Comparison of ENCODE assay signal across 7 cellular contexts in genomic region chr3:42014443-42014945, GRCh38.
DNase-seq lines count a peak whose midpoint lies in the region; ATAC-seq and TF ChIP-seq lines count a peak whose summit lies in the region.

No MANE protein-coding gene starts in this region.

- H3K9me3 ChIP-seq in Loucy (ENCODE audit: insufficient read depth, low read depth, low read length) (no peaks in the 10 kb centered on the region), stomach smooth muscle (ENCODE audit: control insufficient read depth in 2 of 2, low read length in 2 of 2) (no peaks in the 10 kb centered on the region)

- in situ Hi-C loops in astrocyte of the spinal cord (cut with HindIII; ENCODE audit: low sequenced_read_pairs) = no loop called here

- peak overlapping the region; percentile 98 for H3K4me2 ChIP-seq in Loucy (ENCODE audit: low read depth, low read length, poor library complexity, severe bottlenecking)

- H3K79me2 ChIP-seq in Loucy (ENCODE audit: insufficient read depth, low read length) = peaks cover 59% of the 10 kb centered on the region

- H3K4me3 ChIP-seq in Loucy (ENCODE audit: low read length, poor library complexity, severe bottlenecking) (peak overlapping the region; percentile 90), astrocyte of the spinal cord (ENCODE audit: low read depth, low read length) (peak overlapping the region; percentile 62), stomach smooth muscle (ENCODE audit: low read length in 2 of 2) (peak overlapping the region; percentile 91 to 93)

- peak overlapping the region; percentile 48 for H2AFZ ChIP-seq in Loucy (ENCODE audit: low read length)

- H3K4me1 ChIP-seq in Loucy (ENCODE audit: insufficient read depth, low read length, poor library complexity, severe bottlenecking) = peaks cover 51% of the 10 kb centered on the region
- H3K4me1 ChIP-seq in stomach smooth muscle (ENCODE audit: control insufficient read depth, insufficient read depth, low read length) = peaks cover 16% of the 10 kb centered on the region

- TF ChIP-seq CTCF in GM10266 (IDR thresholded peaks at IDR 0.05; ENCODE audit: control insufficient read depth, insufficient read depth, low read depth, missing control alignments) = no peak
- TF ChIP-seq CTCF in Loucy (conservative IDR thresholded peaks at IDR 0.05; ENCODE audit: low read length) = no peak
- TF ChIP-seq CTCF in astrocyte of the spinal cord (IDR thresholded peaks at IDR 0.05; ENCODE audit: low read depth, low read length) = no peak

- peak overlapping the region; percentile 86 for H3K9ac ChIP-seq in Loucy (ENCODE audit: low read depth, low read length, poor library complexity, severe bottlenecking)
- H3K9ac ChIP-seq in stomach smooth muscle (ENCODE audit: low read length in 2 of 2) = peak overlapping the region; percentile 78 to 90

- H3F3A ChIP-seq in Loucy (ENCODE audit: low read depth) = peaks cover 4% of the 10 kb centered on the region; the same call in 1 of the 2 replicates

- H3K27me3 ChIP-seq in Loucy (ENCODE audit: insufficient read depth, low read length, poor library complexity, severe bottlenecking) = no peaks in the 10 kb centered on the region
- H3K27me3 ChIP-seq in stomach smooth muscle (ENCODE audit: control insufficient read depth in 1 of 2, insufficient read depth in 2 of 2, low read length in 2 of 2) = no peaks in the 10 kb centered on the region

- peak overlapping the region; percentile 81 for H3K27ac ChIP-seq in stomach smooth muscle (ENCODE audit: low read length)

- DNase-seq in GM10266 (ENCODE audit: extremely low spot score) (peak; percentile 37), astrocyte of the spinal cord (ENCODE audit: low read depth, low spot score) (peak; percentile 39), kidney glomerular epithelial cell (lab: John Stamatoyannopoulos, UW) (peak; percentile 42)

- ATAC-seq in HG02885 (IDR thresholded peaks at IDR 0.05; ENCODE audit: poor library complexity, unreplicated experiment) (no peak), GM21786 (IDR thresholded peaks at IDR 0.05; ENCODE audit: unreplicated experiment) (no peak)

- H4K20me1 ChIP-seq in Loucy (ENCODE audit: insufficient read depth, low read length, poor library complexity, severe bottlenecking) = peaks cover 49% of the 10 kb centered on the region

- H3K36me3 ChIP-seq in Loucy (ENCODE audit: insufficient read depth, low read length) = no peaks in the 10 kb centered on the region
- H3K36me3 ChIP-seq in stomach smooth muscle (ENCODE audit: control insufficient read depth in 2 of 2, insufficient read depth in 2 of 2, low read length in 2 of 2) = no peaks in the 10 kb centered on the region

- H3K9me2 ChIP-seq in Loucy (replicated peaks; ENCODE audit: low read depth, low read length) = no peaks in the 10 kb centered on the region
